Comparison of ENCODE assay signal across 1 cellular context in the genomic region with DNA sequence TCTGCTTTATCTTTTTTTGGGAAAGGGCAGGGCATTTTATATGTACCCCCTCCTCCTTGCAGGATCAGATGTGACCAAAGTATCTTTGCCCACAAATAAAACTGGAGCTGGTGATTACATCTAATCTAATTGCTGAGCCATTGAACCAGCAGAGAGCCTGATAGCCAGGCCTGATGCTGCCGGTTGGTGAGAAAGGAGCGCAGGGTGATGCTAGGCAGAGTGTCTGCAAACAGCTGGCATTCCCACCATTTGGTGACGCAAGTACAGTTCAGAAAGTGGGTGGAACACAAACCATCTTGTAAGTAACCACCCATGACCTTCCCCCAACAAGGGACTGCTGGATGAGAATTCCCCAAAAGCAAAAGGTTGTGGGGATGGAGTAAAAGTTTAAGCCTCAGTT.
TF ChIP-seq lines count a peak whose summit lies in the region.

No MANE protein-coding gene starts in this region.

TF ChIP-seq in GM23338, 12 proteins besides CTCF, POLR2A, EP300 and RAD21 (continued from another document):
- TF ChIP-seq JUNB (IDR thresholded peaks at IDR 0.05; ENCODE audit: unreplicated experiment) (no peak), EZH2 (IDR thresholded peaks at IDR 0.05; ENCODE audit: low read depth, unreplicated experiment) (no peak)
